8 cellular contexts compared by ENCODE assay signal in the genomic region with DNA sequence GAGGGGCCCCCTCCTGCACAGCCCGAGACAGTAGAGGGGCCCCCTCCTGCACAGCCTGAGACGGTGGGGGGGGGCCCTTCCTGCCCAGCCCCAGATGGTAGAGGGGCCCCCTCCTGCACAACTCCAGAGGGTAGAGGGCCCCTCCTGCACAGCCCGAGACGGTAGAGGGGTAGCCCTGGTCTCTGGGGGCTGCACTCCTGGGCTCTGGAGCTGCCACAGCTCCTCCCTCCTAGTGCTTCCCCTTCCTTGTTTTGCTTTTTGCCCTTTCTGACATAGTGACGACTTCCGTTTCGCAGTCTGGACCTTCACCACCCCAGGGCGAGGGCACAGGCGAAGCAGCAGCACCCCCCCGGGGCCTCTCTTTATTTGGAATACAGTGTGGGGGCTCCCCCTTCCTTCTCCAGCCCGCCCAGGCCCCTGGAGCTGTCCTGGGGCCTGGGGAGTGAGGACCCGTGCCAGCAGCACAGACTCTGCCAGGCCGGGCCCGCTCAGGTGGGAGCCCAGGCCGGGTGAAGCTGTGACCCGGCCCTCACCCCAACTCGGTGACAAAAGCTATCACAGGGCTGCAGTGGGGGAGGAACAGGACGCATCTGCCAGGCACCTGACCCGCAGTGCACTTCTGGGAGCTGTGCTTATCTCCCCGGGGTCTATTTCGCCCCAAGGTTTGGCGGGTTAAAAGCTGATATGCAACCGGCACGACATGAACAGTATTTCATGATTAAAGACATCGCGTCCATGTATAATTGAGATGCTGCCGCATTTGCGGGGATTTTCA. TPM values are rescaled to one million over a fixed set of nuclear protein-coding genes. Genes with fewer than 3 reads are reported as not detected.
DNase-seq lines count a peak whose midpoint lies in the region; ATAC-seq and TF ChIP-seq lines count a peak whose summit lies in the region.

No MANE protein-coding gene starts in this region.

- peak overlapping the region; percentile 80 for H3K4me3 Mint-ChIP-seq in activated naive CD4-positive, alpha-beta T cell treated with anti-CD3 and anti-CD28 coated beads for 36 hours

- H2AFZ ChIP-seq in ACC112 (ENCODE audit: low read length, unreplicated experiment) = peak overlapping the region; percentile 28
- peak overlapping the region; percentile 88 for H2AFZ ChIP-seq in osteoblast (ENCODE audit: low read length)

- H3K36me3 Mint-ChIP-seq in activated naive CD4-positive, alpha-beta T cell treated with anti-CD3 and anti-CD28 coated beads for 36 hours (ENCODE audit: low read depth) = peaks cover 6% of the 10 kb centered on the region

- H3K4me1 ChIP-seq in ACC112 (ENCODE audit: control insufficient read depth, insufficient read depth, low read length, unreplicated experiment) (peaks cover 6% of the 10 kb centered on the region), SJSA1 (replicated peaks) (peaks cover 18% of the 10 kb centered on the region), osteoblast (ENCODE audit: insufficient read depth, low read length) (peaks cover 8% of the 10 kb centered on the region), transverse colon (peaks cover 12 to 41% (median 28%) of the 10 kb centered on the region in 4 donors)

- peaks cover 5% of the 10 kb centered on the region; the same call in 1 of the 2 replicates for H3K27me3 ChIP-seq in ACC112 (ENCODE audit: insufficient read depth, low read length)
- H3K27me3 ChIP-seq in SJSA1 (replicated peaks) = 0 out of 2 replicates have a peak, but pooled peaks cover 13% of the 10 kb centered on the region
- no peaks in the 10 kb centered on the region for H3K27me3 ChIP-seq in osteoblast (ENCODE audit: insufficient read depth, low read length)
- no peaks in the 10 kb centered on the region for H3K27me3 ChIP-seq in transverse colon

- no peaks in the 10 kb centered on the region for H3K9me3 ChIP-seq in SJSA1 (replicated peaks)
- H3K9me3 ChIP-seq in osteoblast (ENCODE audit: low read depth, low read length) = no peaks in the 10 kb centered on the region
- H3K9me3 ChIP-seq in transverse colon = no peaks in the 10 kb centered on the region

- in situ Hi-C loops in transverse colon (cut with MboI; ENCODE audit: low pct_ligation_motif_present in 1 of 4, low pct_unique_long_range_greater_than_20kb in 1 of 4, low sequenced_read_pairs in 3 of 4) = no loop called here

- H3K79me2 ChIP-seq in ACC112 (ENCODE audit: control insufficient read depth, insufficient read depth, low read length, unreplicated experiment) = peaks cover 5% of the 10 kb centered on the region
- peaks cover 4% of the 10 kb centered on the region for H3K79me2 ChIP-seq in osteoblast (ENCODE audit: insufficient read depth, low read length)

- 0 to 1% methylated on average over 3 to 25 of the region's 28 CpGs for WGBS in transverse colon (ENCODE audit: low coverage in 1 of 2), 2 donors

- H3K27ac ChIP-seq in ACC112 (ENCODE audit: low read depth, low read length) (peak overlapping the region; percentile 1; the same call in 1 of the 2 replicates), SJSA1 (peak overlapping the region; percentile 14; the same call in 1 of the 2 replicates), osteoblast (ENCODE audit: low read depth, low read length) (peak overlapping the region; percentile 37), transverse colon (peak overlapping the region; percentile 99 to 100 (median 99))

- peak overlapping the region; percentile 96 for H3K4me3 ChIP-seq in ACC112 (ENCODE audit: low read depth, low read length)
- H3K4me3 ChIP-seq in SJSA1 = peak overlapping the region; percentile 74
- peak overlapping the region; percentile 86 for H3K4me3 ChIP-seq in osteoblast (ENCODE audit: insufficient read depth, low read length)
- peak overlapping the region; percentile 57 to 92 (median 83) for H3K4me3 ChIP-seq in transverse colon

- CTCF ChIA-PET in activated naive CD4-positive, alpha-beta T cell treated with anti-CD3 and anti-CD28 coated beads for 36 hours (lab: Charles Lee) = interaction anchor here (0.6 to 3.8 kb wide), 8 partner anchors 9 to 577 kb away, joined by 3 to 24 read pairs (median 4); a partner anchor contains a TSS

- peak; percentile 50 for ATAC-seq in GM18511 (IDR thresholded peaks at IDR 0.05; ENCODE audit: unreplicated experiment)
- peak; percentile 52 for ATAC-seq in HG03354 (IDR thresholded peaks at IDR 0.05; ENCODE audit: poor library complexity, severe bottlenecking, unreplicated experiment)

- peak overlapping the region; percentile 85 for H3K27ac Mint-ChIP-seq in activated naive CD4-positive, alpha-beta T cell treated with anti-CD3 and anti-CD28 coated beads for 36 hours

- TF ChIP-seq EP300 in transverse colon (IDR thresholded peaks at IDR 0.05; ENCODE audit: low read depth) = no peak

- H3K27me3 Mint-ChIP-seq in activated naive CD4-positive, alpha-beta T cell treated with anti-CD3 and anti-CD28 coated beads for 36 hours (ENCODE audit: low read depth) = no peaks in the 10 kb centered on the region

- H4K20me1 ChIP-seq in osteoblast (ENCODE audit: insufficient read depth, low read length) = no peaks in the 10 kb centered on the region

- no peaks in the 10 kb centered on the region for H3K9me3 Mint-ChIP-seq in activated naive CD4-positive, alpha-beta T cell treated with anti-CD3 and anti-CD28 coated beads for 36 hours

- no peak for TF ChIP-seq CTCF in osteoblast (IDR thresholded peaks at IDR 0.05; ENCODE audit: extremely low read depth, low read depth, low read length)
- TF ChIP-seq CTCF in transverse colon (IDR thresholded peaks at IDR 0.05) = no peak

- H3K36me3 ChIP-seq in ACC112 (ENCODE audit: insufficient read depth, low read length) = no peaks in the 10 kb centered on the region
- H3K36me3 ChIP-seq in SJSA1 = no peaks in the 10 kb centered on the region
- no peaks in the 10 kb centered on the region for H3K36me3 ChIP-seq in osteoblast (ENCODE audit: insufficient read depth, low read length)
- H3K36me3 ChIP-seq in transverse colon = no peaks in the 10 kb centered on the region

- peak; percentile 86 for TF ChIP-seq POLR2A in transverse colon (IDR thresholded peaks at IDR 0.05)

- intact Hi-C loops in activated naive CD4-positive, alpha-beta T cell treated with anti-CD3 and anti-CD28 coated beads for 36 hours (cut with micrococcal nuclease) = loop anchor here (1.0 to 10.0 kb wide), 8 partner anchors 7 to 391 kb away; a partner anchor contains a TSS
- intact Hi-C loops in transverse colon (cut with DNase I; ENCODE audit: low total_unique reads) = no loop called here

- peaks cover 53% of the 10 kb centered on the region for H3K4me1 Mint-ChIP-seq in activated naive CD4-positive, alpha-beta T cell treated with anti-CD3 and anti-CD28 coated beads for 36 hours (ENCODE audit: low read depth)

- DNase-seq in SJSA1 (ENCODE audit: low read depth in 1 of 2, low spot score in 2 of 2) = peak in 1 of 2 experiments; percentile 57
- DNase-seq in activated naive CD4-positive, alpha-beta T cell treated with anti-CD3 and anti-CD28 coated beads for 36 hours = peak; percentile 88
- peak; percentile 68 for DNase-seq in globus pallidus (ENCODE audit: low spot score)
- peak; percentile 95 for DNase-seq in osteoblast (ENCODE audit: insufficient read length, low spot score, missing footprints)
- DNase-seq in transverse colon = peak; percentile 86

- H3K4me2 ChIP-seq in osteoblast (ENCODE audit: insufficient read depth, low read length) = peak overlapping the region; percentile 96

RNA-seq across cellular contexts. Expression of a gene that starts 1.1 kb away (rescaled TPM):
- total RNA-seq in SJSA1 (2014; rRNA removed; shearing (Covaris generic)) = 15.2 and 16.4 TPM in 2 replicates
- 10 to 100 TPM; 21.8 to 22.1 TPM for total RNA-seq in activated naive CD4-positive, alpha-beta T cell treated with anti-CD3 and anti-CD28 coated beads for 36 hours
- 8.0 and 9.4 TPM in 2 replicates for total RNA-seq in osteoblast
- 100 to 1,000 TPM in 1 of 4 donors, 10 to 100 TPM in 3; 33.7 to 101 (median 50.1) TPM for total RNA-seq in transverse colon

RNA-seq across cellular contexts. Expression of a gene that starts 29.3 kb away (rescaled TPM):
- 8.1 and 22.2 TPM in 2 replicates for total RNA-seq in SJSA1 (2014; rRNA removed; shearing (Covaris generic))
- total RNA-seq in activated naive CD4-positive, alpha-beta T cell treated with anti-CD3 and anti-CD28 coated beads for 36 hours = 100 to 1,000 TPM; 120 to 123 TPM
- total RNA-seq in osteoblast (29.2 and 36.6 TPM in 2 replicates), transverse colon (100 to 1,000 TPM; 178 to 758 (median 278) TPM)

RNA-seq across cellular contexts. Expression of a gene that starts 47.3 kb away (rescaled TPM):
- not detected in 2 replicates for total RNA-seq in SJSA1 (2014; rRNA removed; shearing (Covaris generic))
- total RNA-seq in activated naive CD4-positive, alpha-beta T cell treated with anti-CD3 and anti-CD28 coated beads for 36 hours = 1 to 10 TPM; 1.2 to 1.5 TPM
- under 0.01 TPM in 1 of 2 replicates, not detected in the other for total RNA-seq in osteoblast
- total RNA-seq in transverse colon = 10 to 100 TPM in 3 of 4 donors, not detected in 1; 10.5 to 16.7 (median 12.4) TPM

RNA-seq across cellular contexts. Expression of a gene that starts 55.4 kb away (rescaled TPM):
- not detected in 2 replicates for total RNA-seq in SJSA1 (2014; rRNA removed; shearing (Covaris generic))
- total RNA-seq in activated naive CD4-positive, alpha-beta T cell treated with anti-CD3 and anti-CD28 coated beads for 36 hours = not detected
- not detected in 2 replicates for total RNA-seq in osteoblast
- 1 to 10 TPM in 1 of 4 donors, under 1 TPM in 1, not detected in 2; 0.64 to 1.1 TPM for total RNA-seq in transverse colon

RNA-seq across cellular contexts. Expression of a gene that starts 59.1 kb away (rescaled TPM):
- total RNA-seq in SJSA1 (2014; rRNA removed; shearing (Covaris generic)) = 36.7 and 39.9 TPM in 2 replicates
- total RNA-seq in activated naive CD4-positive, alpha-beta T cell treated with anti-CD3 and anti-CD28 coated beads for 36 hours = 10 to 100 TPM; 46.6 to 51.4 TPM
- 15.2 and 18.6 TPM in 2 replicates for total RNA-seq in osteoblast
- total RNA-seq in transverse colon = 10 to 100 TPM; 41.1 to 58.3 (median 47.3) TPM

Comparison
In these comparisons a context has a peak if more than half of its experiments do, and no peak if none do; other contexts are left out.
1. H3K27ac ChIP-seq: peak in every context shown above with its lines; median percentile 99 in transverse colon; 37 in osteoblast; 14 in SJSA1; 1 in ACC112.